Comparison of ENCODE assay signal across 29 cellular contexts in genomic region chr2:39215545-39215944, GRCh38. TPM values are rescaled to one million over a fixed set of nuclear protein-coding genes. Genes with fewer than 3 reads are reported as not detected.
A peak's percentile ranks its signal among the peaks of the same experiment; 100 is the strongest.
DNase-seq lines count a peak whose midpoint lies in the region; ATAC-seq and TF ChIP-seq lines count a peak whose summit lies in the region.
"Had no signal": no experiment of that assay in that cellular context is flagged by ENCODE, and none has a peak within 500 bp of the region (broad histone marks: within the 10 kb centered on the region; RNA-seq: fewer than 3 reads in every experiment).

No MANE protein-coding gene starts in this region.

- TF ChIP-seq CTCF in omental fat pad (IDR thresholded peaks at IDR 0.05): no peak

- peak overlapping the region; percentile 91 for H3K27ac Mint-ChIP-seq in activated T-cell treated with anti-CD3 and anti-CD28 coated beads, Interleukin-2, amount 50 U/mL, for 24 hours
- H3K27ac Mint-ChIP-seq in T-cell: peak overlapping the region; percentile 74 to 94
- peak overlapping the region; percentile 96 for H3K27ac Mint-ChIP-seq in activated naive CD8-positive, alpha-beta T cell treated with anti-CD3 and anti-CD28 coated beads, Interleukin-2, amount 10 ng/mL, durations not matched to agents 7 days and 5 days

- H3K4me3 Mint-ChIP-seq in activated T-cell treated with anti-CD3 and anti-CD28 coated beads, Interleukin-2, amount 50 U/mL, for 24 hours: no peak overlapping the region
- no peak overlapping the region for H3K4me3 Mint-ChIP-seq in T-cell
- H3K4me3 Mint-ChIP-seq in activated naive CD8-positive, alpha-beta T cell treated with anti-CD3 and anti-CD28 coated beads, Interleukin-2, amount 10 ng/mL, durations not matched to agents 7 days and 5 days: peak overlapping the region; percentile 71

- no peak overlapping the region for H3K27ac ChIP-seq in substantia nigra (ENCODE audit: low read depth, low read length, poor library complexity, severe bottlenecking)
- H3K27ac ChIP-seq: breast epithelium, colonic mucosa, esophagus muscularis mucosa, gastrocnemius medialis, hepatocyte, SJCRH30, upper lobe of right lung had no signal

- no peak for DNase-seq in activated T-cell treated with anti-CD3 and anti-CD28 coated beads, Interleukin-2, amount 50 U/mL, for 24 hours
- DNase-seq in activated T-cell treated with anti-CD3 and anti-CD28 coated beads for 4 hours (no peak), T-cell (no peak), omental fat pad (ENCODE audit: low spot score) (no peak), substantia nigra (lab: John Stamatoyannopoulos, UW) (no peak)
- DNase-seq in activated naive CD8-positive, alpha-beta T cell treated with anti-CD3 and anti-CD28 coated beads, Interleukin-2, amount 10 ng/mL, durations not matched to agents 7 days and 5 days: no peak
- DNase-seq in stimulated activated naive CD8-positive, alpha-beta T cell treated with anti-CD3 and anti-CD28 coated beads, Interleukin-15, Interleukin-2, amounts not matched to agents 100 U/mL and 50 U/mL, for 24 hours: no peak
- DNase-seq: activated CD4-positive, alpha-beta T cell treated with anti-CD3 and anti-CD28 coated beads for 48 hours; amygdala; BE2C; colonic mucosa; DND-41; gastrocnemius medialis; GOT3; mesenchymal stem cell; MG63; NCI-H1417; NCI-H524; nucleus accumbens; SJCRH30; upper lobe of right lung had no signal

- POLR2A ChIA-PET in T-cell (lab: Charles Lee): interaction anchor here in 1 of 2 donors (0.7 kb wide), 1 partner anchor 14 kb away, joined by 3 read pairs; no protein-coding TSS in a partner anchor
- POLR2A ChIA-PET in activated naive CD8-positive, alpha-beta T cell treated with anti-CD3 and anti-CD28 coated beads, Interleukin-2, amount 10 ng/mL, durations not matched to agents 7 days and 5 days (lab: Charles Lee): interaction anchor here (1.5 to 6.1 kb wide), 3 partner anchors 12 to 96 kb away, joined by 5 to 119 read pairs (median 94); partner anchors contain the start of gene SOS1

- peaks cover 76% of the 10 kb centered on the region for H3K4me1 Mint-ChIP-seq in activated T-cell treated with anti-CD3 and anti-CD28 coated beads, Interleukin-2, amount 50 U/mL, for 24 hours (ENCODE audit: low read depth)
- H3K4me1 Mint-ChIP-seq in T-cell: peaks cover 35 to 61% (median 52%) of the 10 kb centered on the region in 3 donors
- peaks cover 72% of the 10 kb centered on the region for H3K4me1 Mint-ChIP-seq in activated naive CD8-positive, alpha-beta T cell treated with anti-CD3 and anti-CD28 coated beads, Interleukin-2, amount 10 ng/mL, durations not matched to agents 7 days and 5 days

- CTCF ChIA-PET in T-cell (lab: Charles Lee): no interaction called here

- ATAC-seq in T-cell (replicated peaks in 1 of 4): no peak
- no peak for ATAC-seq in activated naive CD8-positive, alpha-beta T cell treated with anti-CD3 and anti-CD28 coated beads, Interleukin-2, amount 10 ng/mL, durations not matched to agents 7 days and 5 days (ENCODE audit: low read depth)
- peak; percentile 51 for ATAC-seq in stimulated activated naive CD8-positive, alpha-beta T cell treated with anti-CD3 and anti-CD28 coated beads, Interleukin-15, Interleukin-2, amounts not matched to agents 100 U/mL and 50 U/mL, for 24 hours
- no peak for ATAC-seq in omental fat pad (ENCODE audit: low FRiP score)
- no peak for ATAC-seq in HG02938 (IDR thresholded peaks at IDR 0.05; ENCODE audit: unreplicated experiment)
- ATAC-seq: gastrocnemius medialis, left lobe of liver, Panc1, upper lobe of right lung had no signal

- H3K36me3 Mint-ChIP-seq in activated T-cell treated with anti-CD3 and anti-CD28 coated beads, Interleukin-2, amount 50 U/mL, for 24 hours (ENCODE audit: low read depth): peaks cover 1% of the 10 kb centered on the region
- no peaks in the 10 kb centered on the region for H3K36me3 Mint-ChIP-seq in T-cell
- peaks cover 33% of the 10 kb centered on the region for H3K36me3 Mint-ChIP-seq in activated naive CD8-positive, alpha-beta T cell treated with anti-CD3 and anti-CD28 coated beads, Interleukin-2, amount 10 ng/mL, durations not matched to agents 7 days and 5 days

- H3K27me3 Mint-ChIP-seq in activated T-cell treated with anti-CD3 and anti-CD28 coated beads, Interleukin-2, amount 50 U/mL, for 24 hours: no peaks in the 10 kb centered on the region
- H3K27me3 Mint-ChIP-seq in T-cell: no peaks in the 10 kb centered on the region
- no peaks in the 10 kb centered on the region for H3K27me3 Mint-ChIP-seq in activated naive CD8-positive, alpha-beta T cell treated with anti-CD3 and anti-CD28 coated beads, Interleukin-2, amount 10 ng/mL, durations not matched to agents 7 days and 5 days

- no peaks in the 10 kb centered on the region for H3K9me3 Mint-ChIP-seq in activated T-cell treated with anti-CD3 and anti-CD28 coated beads, Interleukin-2, amount 50 U/mL, for 24 hours
- H3K9me3 Mint-ChIP-seq in T-cell: no peaks in the 10 kb centered on the region
- peaks cover 2% of the 10 kb centered on the region for H3K9me3 Mint-ChIP-seq in activated naive CD8-positive, alpha-beta T cell treated with anti-CD3 and anti-CD28 coated beads, Interleukin-2, amount 10 ng/mL, durations not matched to agents 7 days and 5 days

RNA-seq across cellular contexts. Expression of gene CDKL4, which starts 28.2 kb away (rescaled TPM):
- total RNA-seq in T-cell: under 1 TPM in 3 of 5 donors, not detected in 2; 0.32 to 0.66 (median 0.39) TPM
- total RNA-seq in activated naive CD8-positive, alpha-beta T cell treated with anti-CD3 and anti-CD28 coated beads, Interleukin-2, amount 10 ng/mL, durations not matched to agents 7 days and 5 days: 1 to 10 TPM in 1 of 2 experiments, under 1 TPM in 1; 0.50 to 1.2 TPM
- under 1 TPM in 2 of 4 donors, not detected in 2; 0.65 to 0.72 TPM for total RNA-seq in omental fat pad
- total RNA-seq: HT-29, K562, left lobe of liver had no signal
